ENCODE assay signal across 1 cellular context in the genomic region with DNA sequence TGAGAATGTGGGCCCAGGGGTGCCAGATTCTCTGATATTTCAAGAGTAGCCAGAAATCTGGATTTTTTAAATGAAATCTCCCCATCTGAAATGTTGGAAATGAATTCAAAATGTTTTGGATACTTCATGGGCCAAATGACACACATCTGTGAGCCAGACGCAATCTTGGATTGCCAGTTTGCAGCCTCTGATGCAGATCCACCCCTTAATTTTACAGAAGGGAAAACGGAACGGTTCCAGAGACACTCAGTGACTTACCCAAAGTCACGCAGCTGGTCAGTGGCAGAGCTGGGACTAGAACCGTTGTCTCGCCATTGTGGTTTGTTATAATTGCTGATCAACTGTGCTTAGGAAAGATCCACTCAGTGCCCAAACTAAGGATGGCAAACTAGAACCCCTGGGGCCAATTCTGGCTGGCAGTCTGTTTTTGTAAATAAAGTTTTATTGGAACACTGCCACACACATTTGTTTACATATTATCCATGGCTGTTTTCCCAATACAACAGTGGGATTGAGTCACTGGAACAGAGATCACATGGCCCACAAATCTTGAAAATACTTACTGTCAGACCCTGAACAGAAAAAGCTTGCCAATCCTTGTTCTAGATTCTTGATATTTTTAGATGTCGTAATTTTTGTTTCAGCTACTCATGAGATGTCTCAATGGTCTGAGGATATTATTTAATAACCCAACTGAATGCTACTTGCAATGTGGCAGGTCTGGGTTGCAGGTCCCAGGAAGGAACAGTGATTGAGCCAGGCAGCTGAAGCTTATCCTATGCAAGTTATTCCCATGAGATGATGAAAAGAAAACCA.
TF ChIP-seq lines count a peak whose summit lies in the region.

No MANE protein-coding gene starts in this region.

TF ChIP-seq in GM12878, 131 proteins besides CTCF, POLR2A, EP300 and RAD21:
- TF ChIP-seq ZBTB40 (IDR thresholded peaks at IDR 0.05; ENCODE audit: borderline replicate concordance): peak; percentile 20; the same call in 1 of the 2 replicates
- TF ChIP-seq BMI1 (IDR thresholded peaks at IDR 0.05; ENCODE audit: borderline replicate concordance): no peak
- no peak for TF ChIP-seq TBL1XR1 (IDR thresholded peaks at IDR 0.05; ENCODE audit: low read depth, low read length)
- TF ChIP-seq MYB (IDR thresholded peaks at IDR 0.05; ENCODE audit: borderline replicate concordance, low read depth, low read length): no peak
